Comparison of ENCODE assay signal across 15 cellular contexts in the genomic region with DNA sequence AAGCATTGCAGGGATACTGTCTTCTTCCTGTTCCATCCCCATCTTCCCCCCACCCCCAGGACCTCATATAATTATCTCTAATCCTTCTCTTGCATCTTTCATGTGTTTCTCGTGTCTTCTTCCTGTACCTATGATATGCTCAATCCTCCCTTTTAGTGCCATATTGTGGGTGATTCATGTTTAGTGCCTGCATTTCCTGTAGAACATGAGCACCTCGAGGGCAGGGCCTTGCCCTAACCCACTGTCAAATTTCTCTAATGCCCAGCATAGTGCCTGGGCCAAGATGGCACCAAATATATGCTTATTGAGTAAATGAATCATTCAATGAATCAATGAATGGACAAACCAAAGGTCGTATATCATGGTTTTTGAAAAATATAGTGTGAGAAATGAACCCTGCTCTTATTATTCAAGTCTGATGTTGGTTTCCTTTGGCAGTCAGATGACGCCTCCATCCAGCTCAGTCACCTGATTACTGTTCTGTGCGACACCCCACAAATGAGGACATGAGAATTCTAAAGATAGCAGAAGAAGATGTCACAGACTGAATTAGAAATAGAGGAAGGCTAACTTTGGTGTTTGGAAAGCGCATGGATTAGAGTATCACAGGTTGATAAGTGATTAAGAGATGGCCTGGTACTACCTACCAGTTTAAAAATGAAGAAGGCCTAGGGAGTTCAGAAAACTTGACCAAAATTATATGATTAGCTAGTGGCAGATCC.
A peak's percentile ranks its signal among the peaks of the same experiment; 100 is the strongest.
DNase-seq lines count a peak whose midpoint lies in the region; ATAC-seq and TF ChIP-seq lines count a peak whose summit lies in the region.
"Had no signal": no experiment of that assay in that cellular context is flagged by ENCODE, and none has a peak within 500 bp of the region (broad histone marks: within the 10 kb centered on the region; RNA-seq: fewer than 3 reads in every experiment).

No MANE protein-coding gene starts in this region.

- H3K9me2 ChIP-seq in HCT116 (ENCODE audit: insufficient read depth) = no peaks in the 10 kb centered on the region

- RAD21 ChIA-PET in HCT116 (lab: Charles Lee; ENCODE audit: low non-redundant PET in 1 of 2, low total read pairs in 2 of 2, uncharacterized antibody in 2 of 2, unreplicated experiment in 2 of 2) = no interaction called here

- TF ChIP-seq POLR2A in HCT116 (IDR thresholded peaks at IDR 0.05; ENCODE audit: borderline replicate concordance, extremely low read depth, insufficient read depth, insufficient read length) = no peak

- H3K27me3 ChIP-seq in HCT116 (ENCODE audit: insufficient read depth, low read length) (no peaks in the 10 kb centered on the region), stomach smooth muscle (ENCODE audit: control insufficient read depth in 1 of 2, insufficient read depth in 2 of 2, low read length in 2 of 2) (no peaks in the 10 kb centered on the region)
- H3K27me3 ChIP-seq: foreskin keratinocyte, testis had no signal

- intact Hi-C loops in HCT116 (cut with micrococcal nuclease) = no loop called here

- no TSS peak for BruUV-seq in HCT116 (replicated peaks; lab: Mats Ljungman, UMichigan)

- no peaks in the 10 kb centered on the region for H3K79me2 ChIP-seq in HCT116 (ENCODE audit: insufficient read depth, low read length)

- peak overlapping the region; percentile 26 for H3K4me2 ChIP-seq in HCT116 (ENCODE audit: low read length)

- H3K27ac ChIP-seq in HCT116 (ENCODE audit: low read depth, low read length) (no peak overlapping the region), caudate nucleus (ENCODE audit: low read depth, low read length) (peak overlapping the region; percentile 74), stomach smooth muscle (ENCODE audit: low read length) (peak overlapping the region; percentile 53)
- H3K27ac ChIP-seq: C4-2B, foreskin keratinocyte, testis had no signal

- no peak for DNase-seq in HCT116 (ENCODE audit: low read depth, low spot score)
- peak in 24 of 61 donors; percentile 3 to 81 (median 28) for DNase-seq in caudate nucleus (lab: John Stamatoyannopoulos, UW)
- peak; percentile 70 for DNase-seq in medulla oblongata (ENCODE audit: extremely low spot score)
- DNase-seq in stimulated activated CD4-positive, alpha-beta T cell treated with anti-CD3 and anti-CD28 coated beads, Interleukin-1b, Interleukin-23, amount 100 ng/mL, for 48 hours = no peak
- no peak for DNase-seq in NK-92 (lab: John Stamatoyannopoulos, UW; ENCODE audit: unreplicated experiment)
- DNase-seq: activated CD4-positive, CD25-positive, alpha-beta regulatory T cell; activated effector memory CD4-positive, alpha-beta T cell treated with Interleukin-2 at 50 U/mL for 16 hours; Kasumi-1; stimulated activated CD4-positive, alpha-beta T cell treated with anti-CD3 and anti-CD28 coated beads, Interleukin-2, amount 100 ng/mL, for 48 hours; T-helper 2 cell; testis had no signal

- POLR2A ChIA-PET in HCT116 (lab: Charles Lee) = no interaction called here

- H3K9ac ChIP-seq in HCT116 (ENCODE audit: low read length) (no peak overlapping the region), stomach smooth muscle (ENCODE audit: low read length in 2 of 2) (no peak overlapping the region)

- H4K20me1 ChIP-seq in HCT116 (ENCODE audit: insufficient read depth) = no peaks in the 10 kb centered on the region

- no peak for TF ChIP-seq CTCF in HCT116 (IDR thresholded peaks at IDR 0.05 in 2 of 3, conservative IDR thresholded peaks at IDR 0.05 in 1 of 3; ENCODE audit: borderline replicate concordance in 1 of 3, insufficient read depth in 1 of 3, low read depth in 2 of 3, low read length in 2 of 3)

- H3K4me3 ChIP-seq in HCT116 (replicated peaks in 1 of 2; ENCODE audit: low read depth in 1 of 2, low read length in 2 of 2) (no peak overlapping the region), stomach smooth muscle (ENCODE audit: low read length in 2 of 2) (no peak overlapping the region)
- H3K4me3 ChIP-seq: testis had no signal

- H3K9me3 ChIP-seq in HCT116 (ENCODE audit: control insufficient read depth in 1 of 2, insufficient read depth in 1 of 2, low read depth in 1 of 2, low read length in 2 of 2) = no peaks in the 10 kb centered on the region
- H3K9me3 ChIP-seq in stomach smooth muscle (ENCODE audit: control insufficient read depth in 2 of 2, low read length in 2 of 2) = no peaks in the 10 kb centered on the region
- H3K9me3 ChIP-seq: testis had no signal

- peaks cover 0 to 21% of the 10 kb centered on the region in 2 experiments; a peak in 2 of 4 replicates for H3K4me1 ChIP-seq in HCT116 (ENCODE audit: control insufficient read depth in 1 of 2, insufficient read depth in 2 of 2, low read length in 2 of 2)
- H3K4me1 ChIP-seq in stomach smooth muscle (ENCODE audit: control insufficient read depth, insufficient read depth, low read length) = peaks cover 30% of the 10 kb centered on the region
- H3K4me1 ChIP-seq: testis had no signal

- H2AFZ ChIP-seq in HCT116 (ENCODE audit: low read depth, low read length, poor library complexity, severe bottlenecking) = no peak overlapping the region

- CTCF ChIA-PET in HCT116 (lab: Charles Lee) = no interaction called here

- no peak for TF ChIP-seq RAD21 in HCT116 (IDR thresholded peaks at IDR 0.05; ENCODE audit: low read depth)

- no peak for ATAC-seq in HCT116
- no peak for ATAC-seq in GM19452 (IDR thresholded peaks at IDR 0.05; ENCODE audit: unreplicated experiment)

- H3K36me3 ChIP-seq in HCT116 (ENCODE audit: control insufficient read depth in 1 of 2, insufficient read depth in 2 of 2, low read length in 2 of 2) = no peaks in the 10 kb centered on the region
- H3K36me3 ChIP-seq in stomach smooth muscle (ENCODE audit: control insufficient read depth in 2 of 2, insufficient read depth in 2 of 2, low read length in 2 of 2) = no peaks in the 10 kb centered on the region

TF ChIP-seq in HCT116, 20 proteins besides CTCF, POLR2A, EP300 and RAD21:
- TF ChIP-seq, protein P1, sequence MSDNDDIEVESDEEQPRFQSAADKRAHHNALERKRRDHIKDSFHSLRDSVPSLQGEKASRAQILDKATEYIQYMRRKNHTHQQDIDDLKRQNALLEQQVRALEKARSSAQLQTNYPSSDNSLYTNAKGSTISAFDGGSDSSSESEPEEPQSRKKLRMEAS (IDR thresholded peaks at IDR 0.05) = no peak
- TF ChIP-seq POLR2AphosphoS5 (IDR thresholded peaks at IDR 0.05; ENCODE audit: low read depth, low read length) = no peak
- no peak for TF ChIP-seq CEBPB (IDR thresholded peaks at IDR 0.05; ENCODE audit: low read depth)
- TF ChIP-seq CBX3 (IDR thresholded peaks at IDR 0.05; ENCODE audit: low read depth) = no peak
- TF ChIP-seq SRF (IDR thresholded peaks at IDR 0.05; ENCODE audit: low read depth) = no peak
- no peak for TF ChIP-seq ELF1 (IDR thresholded peaks at IDR 0.05; ENCODE audit: borderline replicate concordance, low read depth)
- TF ChIP-seq ZNF274 (IDR thresholded peaks at IDR 0.05; ENCODE audit: low read depth, low read length) = no peak
- TF ChIP-seq YY1 (IDR thresholded peaks at IDR 0.05; ENCODE audit: extremely low read depth, insufficient replicate concordance, low read depth, low read length) = no peak
TF ChIP-seq in HCT116: peak in this region for 0.
